In genomic region chr4:173371292-173372192, GRCh38 we compare ENCODE assay signal across 8 cellular contexts. TPM values are rescaled to one million over a fixed set of nuclear protein-coding genes. Genes with fewer than 3 reads are reported as not detected.
DNase-seq lines count a peak whose midpoint lies in the region; ATAC-seq and TF ChIP-seq lines count a peak whose summit lies in the region.

No MANE protein-coding gene starts in this region.

- peaks cover 4 to 62% (median 32%) of the 10 kb centered on the region in 6 donors for H3K4me1 ChIP-seq in spleen

- ATAC-seq in HG02798 (IDR thresholded peaks at IDR 0.05; ENCODE audit: poor library complexity, unreplicated experiment) = peak; percentile 21

- no peak for TF ChIP-seq CTCF in WI38 (IDR thresholded peaks at IDR 0.05; ENCODE audit: low read depth, low read length)
- no peak for TF ChIP-seq CTCF in spleen (IDR thresholded peaks at IDR 0.05 in 8 of 11, conservative IDR thresholded peaks at IDR 0.05 in 3 of 11)

- no peak for TF ChIP-seq POLR2A in spleen (IDR thresholded peaks at IDR 0.05)

- no peaks in the 10 kb centered on the region for H3K9me3 ChIP-seq in spleen

- peaks cover 0 to 15% (median 0%) of the 10 kb centered on the region in 7 donors for H3K27me3 ChIP-seq in spleen (replicated peaks in 1 of 7)

- 0 to 1% (median 0%) methylated on average over 58 to 68 of the region's 68 CpGs for WGBS in spleen, 5 donors

- H3K4me3 ChIP-seq in WI38 (ENCODE audit: low read depth, low read length) (peak overlapping the region; percentile 83), spleen (peak overlapping the region; percentile 76 to 93 (median 88))

- H3K27ac ChIP-seq in caudate nucleus (ENCODE audit: low read depth, low read length) (peak overlapping the region; percentile 90), spleen (peak overlapping the region; percentile 9 to 99 (median 96))

- peak; percentile 3 to 42 for DNase-seq in NCI-H187 (lab: John Stamatoyannopoulos, UW)
- DNase-seq in NCI-H187 treated with DMSO at 0.1 percent for 48 hours (lab: John Stamatoyannopoulos, UW) = no peak
- DNase-seq in NCI-H1105 (lab: John Stamatoyannopoulos, UW) = peak; percentile 30
- DNase-seq in caudate nucleus (lab: John Stamatoyannopoulos, UW) = peak in 59 of 61 donors; percentile 10 to 86 (median 68)
- DNase-seq in islet precursor cell = peak; percentile 91
- DNase-seq in spleen = peak; percentile 92

- intact Hi-C loops in spleen (cut with DNase I; ENCODE audit: low total_unique reads) = loop anchor here (5.0 kb wide), 1 partner anchor 39 kb away; the partner anchor contains the start of gene HMGB2

- peaks cover 0 to 15% (median 0%) of the 10 kb centered on the region in 6 donors for H3K36me3 ChIP-seq in spleen

RNA-seq across cellular contexts. Expression of gene SAP30, which starts 0.8 kb away (rescaled TPM):
- total RNA-seq in spleen = 10 to 100 TPM in 6 of 7 donors, 1 to 10 TPM in 1; 6.0 to 43.2 (median 20.4) TPM
- polyA plus RNA-seq in spleen = 10 to 100 TPM in 1 of 3 donors, 1 to 10 TPM in 2; 2.7 to 10.6 (median 8.0) TPM

RNA-seq across cellular contexts. Expression of gene SCRG1, which starts 27.4 kb away (rescaled TPM):
- under 1 TPM in 5 of 7 donors, not detected in 2; 0.09 to 0.79 (median 0.40) TPM for total RNA-seq in spleen
- polyA plus RNA-seq in spleen = under 1 TPM; 0.11 to 0.32 (median 0.15) TPM

RNA-seq across cellular contexts. Expression of gene HMGB2, which starts 37.4 kb away (rescaled TPM):
- total RNA-seq in spleen = 100 to 1,000 TPM in 5 of 7 donors, 10 to 100 TPM in 2; 78.2 to 143 (median 126) TPM
- polyA plus RNA-seq in spleen = 100 to 1,000 TPM; 116 to 421 (median 163) TPM
